In the genomic region with DNA sequence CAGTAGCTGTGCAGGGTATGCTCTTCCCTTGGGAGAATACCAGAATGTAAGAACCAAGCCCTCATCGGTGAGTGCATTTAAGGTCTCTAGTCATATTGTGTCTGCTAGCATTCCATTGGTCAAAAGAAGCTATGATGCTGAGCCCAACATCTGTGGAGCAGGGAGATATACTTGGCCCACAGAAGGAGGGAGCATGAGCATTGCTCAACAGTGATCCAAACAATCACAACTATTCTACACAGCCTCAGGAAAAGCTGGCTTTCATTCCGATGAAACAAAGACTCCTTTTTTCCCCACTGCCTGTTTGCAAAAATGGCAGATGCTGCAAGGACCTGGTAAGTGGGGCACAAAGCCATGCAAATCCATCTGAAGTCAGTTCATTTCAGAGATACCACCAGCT, we compare ENCODE assay signal across 19 cellular contexts.
A peak's percentile ranks its signal among the peaks of the same experiment; 100 is the strongest.
DNase-seq lines count a peak whose midpoint lies in the region; ATAC-seq and TF ChIP-seq lines count a peak whose summit lies in the region.
"Had no signal": no experiment of that assay in that cellular context is flagged by ENCODE, and none has a peak within 500 bp of the region (broad histone marks: within the 10 kb centered on the region; RNA-seq: fewer than 3 reads in every experiment).

No MANE protein-coding gene starts in this region.

- H3K9ac ChIP-seq in trophoblast cell (ENCODE audit: low read length) = no peak overlapping the region

- no peak for TF ChIP-seq CTCF in cardiac fibroblast (IDR thresholded peaks at IDR 0.05; ENCODE audit: low read depth, low read length)
- no peak for TF ChIP-seq CTCF in activated CD8-positive, alpha-beta T cell treated with anti-CD3 and anti-CD28 coated beads for 36 hours (IDR thresholded peaks at IDR 0.05)
- TF ChIP-seq CTCF in spleen (IDR thresholded peaks at IDR 0.05 in 8 of 11, conservative IDR thresholded peaks at IDR 0.05 in 3 of 11) = no peak

- H2AFZ ChIP-seq in trophoblast cell (ENCODE audit: insufficient read depth, low read length, poor library complexity) = no peak overlapping the region

- H3K4me1 Mint-ChIP-seq in activated CD8-positive, alpha-beta T cell treated with anti-CD3 and anti-CD28 coated beads for 36 hours (ENCODE audit: low read depth) = no peaks in the 10 kb centered on the region

- ATAC-seq in activated CD8-positive, alpha-beta T cell treated with anti-CD3 and anti-CD28 coated beads for 36 hours = no peak
- ATAC-seq in HG02938 (IDR thresholded peaks at IDR 0.05; ENCODE audit: unreplicated experiment) = no peak
- ATAC-seq: GM12878; HCT116; SK-N-SH treated with all-trans-retinoic acid at 6 μM for 48 hours; stimulated activated naive CD8-positive, alpha-beta T cell treated with anti-CD3 and anti-CD28 coated beads, Interleukin-15, Interleukin-2, amounts not matched to agents 100 U/mL and 50 U/mL, for 24 hours had no signal

- H3K36me3 ChIP-seq in trophoblast cell (ENCODE audit: control insufficient read depth in 1 of 2, insufficient read depth in 2 of 2, low read length in 2 of 2) = no peaks in the 10 kb centered on the region
- H3K36me3 ChIP-seq in spleen = no peaks in the 10 kb centered on the region
- H3K36me3 ChIP-seq: colonic mucosa had no signal

- H3K23ac ChIP-seq in trophoblast cell (ENCODE audit: low read length) = no peak overlapping the region

- no peaks in the 10 kb centered on the region for H3K9me3 Mint-ChIP-seq in activated CD8-positive, alpha-beta T cell treated with anti-CD3 and anti-CD28 coated beads for 36 hours
- H3K9me3 Mint-ChIP-seq: activated CD4-positive, alpha-beta memory T cell treated with anti-CD3 and anti-CD28 coated beads for 36 hours; CD4-positive, alpha-beta T cell had no signal

- DNase-seq in EH (ENCODE audit: low read depth) (peak; percentile 50), cardiac fibroblast (ENCODE audit: low read depth in 2 of 2) (peak; percentile 37 to 86), head of caudate nucleus (peak in 40 of 42 donors; percentile 5 to 91 (median 68)), trophoblast cell (peak; percentile 87 to 94), spleen (no peak), NK-92 (lab: John Stamatoyannopoulos, UW; ENCODE audit: unreplicated experiment) (no peak)
- no peak for DNase-seq in activated CD8-positive, alpha-beta T cell treated with anti-CD3 and anti-CD28 coated beads for 36 hours
- DNase-seq: activated CD4-positive, alpha-beta memory T cell treated with anti-CD3 and anti-CD28 coated beads for 36 hours; amniotic stem cell; CD4-positive, alpha-beta T cell; colonic mucosa; erythroblast; NCI-H1436; stimulated activated naive CD8-positive, alpha-beta T cell treated with anti-CD3 and anti-CD28 coated beads, Interleukin-15, Interleukin-2, amounts not matched to agents 100 U/mL and 50 U/mL, for 24 hours had no signal

- H2BK5ac ChIP-seq in trophoblast cell (ENCODE audit: low read depth, low read length, poor library complexity) = no peak overlapping the region

- H4K91ac ChIP-seq in trophoblast cell (ENCODE audit: low read depth, low read length) = no peak overlapping the region

- intact Hi-C loops in head of caudate nucleus (cut with DNase I) (no loop called here), spleen (cut with DNase I; ENCODE audit: low total_unique reads) (no loop called here)
- intact Hi-C loops in activated CD8-positive, alpha-beta T cell treated with anti-CD3 and anti-CD28 coated beads for 36 hours (cut with micrococcal nuclease) = no loop called here

- H3K4me1 ChIP-seq in trophoblast cell (ENCODE audit: control insufficient read depth in 1 of 2, insufficient read depth in 2 of 2, low read length in 2 of 2) (peaks cover 0 to 3% of the 10 kb centered on the region in 2 experiments), spleen (no peaks in the 10 kb centered on the region)

- H3K9me3 ChIP-seq in trophoblast cell (ENCODE audit: insufficient read depth, low read depth, low read length) (no peaks in the 10 kb centered on the region), spleen (no peaks in the 10 kb centered on the region)
- H3K9me3 ChIP-seq: colonic mucosa had no signal

- no peak for TF ChIP-seq POLR2A in spleen (IDR thresholded peaks at IDR 0.05)

- H3K36me3 Mint-ChIP-seq in activated CD8-positive, alpha-beta T cell treated with anti-CD3 and anti-CD28 coated beads for 36 hours (ENCODE audit: low read depth) = no peaks in the 10 kb centered on the region
- H3K36me3 Mint-ChIP-seq: activated CD4-positive, alpha-beta memory T cell treated with anti-CD3 and anti-CD28 coated beads for 36 hours had no signal

- no peak overlapping the region for H3K4me2 ChIP-seq in trophoblast cell (ENCODE audit: low read length)

- POLR2A ChIA-PET in activated CD8-positive, alpha-beta T cell treated with anti-CD3 and anti-CD28 coated beads for 36 hours (lab: Charles Lee) = no interaction called here

- H3K14ac ChIP-seq in trophoblast cell (ENCODE audit: low read length) = no peak overlapping the region

- H4K12ac ChIP-seq in trophoblast cell (ENCODE audit: low read depth, low read length) = no peak overlapping the region

- no peak overlapping the region for H3K27ac ChIP-seq in trophoblast cell (ENCODE audit: low read depth, low read length)
- H3K27ac ChIP-seq in spleen = no peak overlapping the region
- H3K27ac ChIP-seq: colonic mucosa had no signal

- H2AK5ac ChIP-seq in trophoblast cell (ENCODE audit: low read length) = no peak overlapping the region

- CTCF ChIA-PET in activated CD8-positive, alpha-beta T cell treated with anti-CD3 and anti-CD28 coated beads for 36 hours (lab: Charles Lee) = interaction anchor here (0.8 kb wide), 1 partner anchor 75 kb away, joined by 3 read pairs; no protein-coding TSS in a partner anchor

- H3K18ac ChIP-seq in trophoblast cell (ENCODE audit: low read length) = no peak overlapping the region

- H3K27ac Mint-ChIP-seq in activated CD8-positive, alpha-beta T cell treated with anti-CD3 and anti-CD28 coated beads for 36 hours = no peak overlapping the region
- H3K27ac Mint-ChIP-seq: activated CD4-positive, alpha-beta memory T cell treated with anti-CD3 and anti-CD28 coated beads for 36 hours; CD4-positive, alpha-beta T cell had no signal

- peaks cover 1% of the 10 kb centered on the region for H3K27me3 Mint-ChIP-seq in activated CD8-positive, alpha-beta T cell treated with anti-CD3 and anti-CD28 coated beads for 36 hours

- H4K8ac ChIP-seq in trophoblast cell (ENCODE audit: low read depth, low read length) = no peak overlapping the region

- H3K4me3 ChIP-seq in cardiac fibroblast (replicated peaks in 1 of 2; ENCODE audit: low read depth in 2 of 2, low read length in 2 of 2) = no peak overlapping the region
- H3K4me3 ChIP-seq in trophoblast cell (ENCODE audit: low read depth, low read length) = no peak overlapping the region
- H3K4me3 ChIP-seq in spleen = no peak overlapping the region
- H3K4me3 ChIP-seq: colonic mucosa, GM12878, skin epidermis had no signal

- no peak overlapping the region for H2BK12ac ChIP-seq in trophoblast cell (ENCODE audit: low read length)

- no peak overlapping the region for H3K4me3 Mint-ChIP-seq in activated CD8-positive, alpha-beta T cell treated with anti-CD3 and anti-CD28 coated beads for 36 hours
- H3K4me3 Mint-ChIP-seq: activated CD4-positive, alpha-beta memory T cell treated with anti-CD3 and anti-CD28 coated beads for 36 hours; CD4-positive, alpha-beta T cell had no signal

- H3K79me2 ChIP-seq in trophoblast cell (ENCODE audit: control insufficient read depth, insufficient read depth, low read length, poor library complexity) = no peaks in the 10 kb centered on the region

- H2BK120ac ChIP-seq in trophoblast cell (ENCODE audit: insufficient read depth, low read length, poor library complexity) = no peak overlapping the region

- no CpG with 5 or more reads among the region's 2 CpGs for WGBS in trophoblast cell (ENCODE audit: extremely low coverage, insufficient coverage, insufficient read length)
- WGBS in spleen, 5 donors = 76 to 100% (median 89%) methylated on average over 2 of the region's 2 CpGs

- no peak overlapping the region for H3K4ac ChIP-seq in trophoblast cell (ENCODE audit: low read depth, low read length)

- H3K27me3 ChIP-seq in trophoblast cell (ENCODE audit: insufficient read depth, low read length) = no peaks in the 10 kb centered on the region
- peaks cover 0 to 25% (median 0%) of the 10 kb centered on the region in 7 donors for H3K27me3 ChIP-seq in spleen (replicated peaks in 1 of 7)
- H3K27me3 ChIP-seq: colonic mucosa had no signal

- H3K79me1 ChIP-seq in trophoblast cell (ENCODE audit: low read length) = no peaks in the 10 kb centered on the region

Comparison
In these comparisons a context has a peak if more than half of its experiments do, and no peak if none do; other contexts are left out.
1. DNase-seq: peak in EH (single experiment), cardiac fibroblast (2 of 2), head of caudate nucleus (40 of 42) and trophoblast cell (2 of 2); none in activated CD8-positive, alpha-beta T cell treated with anti-CD3 and anti-CD28 coated beads for 36 hours (single experiment), spleen (single experiment) and NK-92 (single experiment).